Comparison of ENCODE assay signal across 14 cellular contexts in the genomic region with DNA sequence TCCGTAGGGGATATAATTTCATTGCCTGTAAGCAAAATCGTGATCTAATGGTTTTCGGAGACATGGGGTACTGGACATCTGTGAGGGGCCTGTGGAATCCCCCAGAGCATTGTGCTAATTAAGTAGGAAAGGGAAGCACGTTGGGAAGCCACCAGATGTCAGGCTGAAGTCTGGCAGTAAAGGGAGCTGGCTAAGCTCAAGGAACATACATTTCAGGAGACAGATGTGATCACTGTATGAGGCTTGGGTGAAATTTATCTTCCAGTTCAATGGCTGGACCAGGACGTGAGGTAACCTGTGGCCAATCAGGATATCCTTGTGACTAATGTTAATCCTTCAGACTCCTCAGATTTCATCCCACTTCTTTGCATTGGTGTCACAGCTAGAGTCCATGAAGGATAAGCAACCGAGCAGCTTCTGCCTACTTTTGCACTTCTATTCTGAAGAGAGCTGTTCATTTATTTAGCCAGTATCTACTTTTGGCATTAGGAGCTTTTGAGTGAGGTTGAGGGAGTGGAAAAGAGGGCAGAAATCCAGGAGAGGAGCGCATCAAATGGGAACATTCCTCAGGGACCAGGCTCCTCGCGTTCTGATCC.
DNase-seq lines count a peak whose midpoint lies in the region; ATAC-seq and TF ChIP-seq lines count a peak whose summit lies in the region.
"Had no signal": no experiment of that assay in that cellular context is flagged by ENCODE, and none has a peak within 500 bp of the region (broad histone marks: within the 10 kb centered on the region; RNA-seq: fewer than 3 reads in every experiment).

No MANE protein-coding gene starts in this region.

- H3K4me1 ChIP-seq in adipocyte (ENCODE audit: control insufficient read depth, insufficient read depth, low read length) = no peaks in the 10 kb centered on the region
- H3K4me1 ChIP-seq: spleen had no signal

- H3K9me3 ChIP-seq in adipocyte (ENCODE audit: control insufficient read depth, low read length) = peaks cover 9% of the 10 kb centered on the region

- no peaks in the 10 kb centered on the region for H3K36me3 ChIP-seq in adipocyte (ENCODE audit: control insufficient read depth, insufficient read depth, low read length, severe bottlenecking)
- H3K36me3 ChIP-seq: spleen had no signal

- no peak overlapping the region for H3K9ac ChIP-seq in adipocyte (ENCODE audit: low read length)

- H3K27me3 ChIP-seq in adipocyte (replicated peaks; ENCODE audit: control insufficient read depth, insufficient read depth, low read length) = peaks cover 7% of the 10 kb centered on the region
- H3K27me3 ChIP-seq: hepatocyte, spleen had no signal

- TF ChIP-seq CTCF in AG10803 (conservative IDR thresholded peaks at IDR 0.05; ENCODE audit: low read length) (no peak), GM13977 (IDR thresholded peaks at IDR 0.05; ENCODE audit: extremely low read depth, insufficient read depth, missing control alignments) (no peak)

- ATAC-seq in HG03565 (IDR thresholded peaks at IDR 0.05; ENCODE audit: unreplicated experiment) = no peak

- peak; percentile 4 for DNase-seq in AG10803 (ENCODE audit: low read depth)
- peak; percentile 100 for DNase-seq in NCI-H1694 (lab: John Stamatoyannopoulos, UW)
- peak; percentile 3 for DNase-seq in adipocyte (ENCODE audit: low read depth)
- DNase-seq in left kidney (ENCODE audit: low read depth, low spot score) = peak; percentile 77
- DNase-seq in kidney glomerular epithelial cell (lab: John Stamatoyannopoulos, UW) = no peak
- DNase-seq in GM13977 (ENCODE audit: low spot score) = no peak
- DNase-seq in KG1 (lab: John Stamatoyannopoulos, UW) = no peak
- DNase-seq: activated CD4-positive, alpha-beta T cell treated with anti-CD3 and anti-CD28 coated beads for 48 hours; activated T-cell treated with anti-CD3 and anti-CD28 coated beads, Interleukin-2, amount 50 U/mL, for 24 hours; Calu3; spleen; T-helper 2 cell had no signal

- H3K4me3 ChIP-seq in AG10803 (ENCODE audit: low read length) (no peak overlapping the region), adipocyte (ENCODE audit: low read length) (no peak overlapping the region)
- H3K4me3 ChIP-seq: hepatocyte, spleen had no signal

- in situ Hi-C loops in GM13977 (cut with MboI; ENCODE audit: low pct_unique_long_range_greater_than_20kb, low sequenced_read_pairs, unreplicated experiment) = no loop called here

Comparison
In these comparisons a context has a peak if more than half of its experiments do, and no peak if none do; other contexts are left out.
1. DNase-seq: peak in AG10803 (single experiment), NCI-H1694 (single experiment), adipocyte (single experiment) and left kidney (single experiment); none in kidney glomerular epithelial cell (single experiment), GM13977 (single experiment) and KG1 (single experiment).